ENCODE assay signal across 1 cellular context in the genomic region with DNA sequence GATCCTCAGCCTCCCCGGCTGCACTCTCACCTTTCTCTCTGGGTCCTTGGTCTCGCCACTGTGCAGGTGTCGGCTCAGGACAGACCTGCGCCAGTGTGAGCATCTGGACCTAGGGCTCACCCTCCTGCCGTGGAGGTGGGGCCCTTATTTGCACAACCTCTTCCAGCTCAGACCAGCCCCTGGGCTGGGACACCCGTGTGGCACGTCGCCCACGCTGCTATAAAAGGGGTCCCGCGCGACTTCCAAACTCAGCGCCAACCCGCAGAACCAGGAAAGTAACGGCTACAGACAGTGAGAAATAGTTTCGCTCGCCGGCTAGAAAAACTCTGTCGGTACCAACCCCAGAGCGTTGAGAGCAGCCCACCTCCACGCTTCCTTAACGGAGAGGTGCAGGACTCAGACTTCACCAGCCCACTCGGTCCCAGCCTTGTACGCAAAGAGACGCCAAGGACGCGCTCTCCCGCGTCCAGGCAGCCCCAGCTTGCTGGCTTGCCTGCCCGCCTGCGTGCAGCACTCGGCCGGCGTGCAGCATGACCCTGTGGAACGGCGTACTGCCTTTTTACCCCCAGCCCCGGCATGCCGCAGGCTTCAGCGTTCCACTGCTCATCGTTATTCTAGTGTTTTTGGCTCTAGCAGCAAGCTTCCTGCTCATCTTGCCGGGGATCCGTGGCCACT.
TF ChIP-seq lines count a peak whose summit lies in the region.

A gene (minus strand): TSS at position 97 of the 675 bp plus-strand sequence. CDS start 761 bp downstream, outside the sequence.
A gene (plus strand): TSS at position 251 of the 675 bp plus-strand sequence. CDS start 280 bp downstream, at position 531.

TF ChIP-seq in A549, 52 proteins besides CTCF, POLR2A, EP300 and RAD21:
- no peak for TF ChIP-seq MAFK (IDR thresholded peaks at IDR 0.05; ENCODE audit: partially characterized antibody)
- TF ChIP-seq, protein P1, sequence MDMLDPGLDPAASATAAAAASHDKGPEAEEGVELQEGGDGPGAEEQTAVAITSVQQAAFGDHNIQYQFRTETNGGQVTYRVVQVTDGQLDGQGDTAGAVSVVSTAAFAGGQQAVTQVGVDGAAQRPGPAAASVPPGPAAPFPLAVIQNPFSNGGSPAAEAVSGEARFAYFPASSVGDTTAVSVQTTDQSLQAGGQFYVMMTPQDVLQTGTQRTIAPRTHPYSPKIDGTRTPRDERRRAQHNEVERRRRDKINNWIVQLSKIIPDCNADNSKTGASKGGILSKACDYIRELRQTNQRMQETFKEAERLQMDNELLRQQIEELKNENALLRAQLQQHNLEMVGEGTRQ (IDR thresholded peaks at IDR 0.05): no peak
- no peak for TF ChIP-seq GATA3 (IDR thresholded peaks at IDR 0.05; ENCODE audit: borderline replicate concordance)
- TF ChIP-seq ZFP36 (IDR thresholded peaks at IDR 0.05; ENCODE audit: borderline replicate concordance, partially characterized antibody): no peak
- no peak for TF ChIP-seq BHLHE40 (IDR thresholded peaks at IDR 0.05; ENCODE audit: low read depth, low read length)
- TF ChIP-seq FOXS1 (CRISPR knock-in tag; IDR thresholded peaks at IDR 0.05): no peak
- no peak for TF ChIP-seq KDM1A (IDR thresholded peaks at IDR 0.05; ENCODE audit: low read depth)
